Comparison of ENCODE assay signal across 8 cellular contexts in the genomic region with DNA sequence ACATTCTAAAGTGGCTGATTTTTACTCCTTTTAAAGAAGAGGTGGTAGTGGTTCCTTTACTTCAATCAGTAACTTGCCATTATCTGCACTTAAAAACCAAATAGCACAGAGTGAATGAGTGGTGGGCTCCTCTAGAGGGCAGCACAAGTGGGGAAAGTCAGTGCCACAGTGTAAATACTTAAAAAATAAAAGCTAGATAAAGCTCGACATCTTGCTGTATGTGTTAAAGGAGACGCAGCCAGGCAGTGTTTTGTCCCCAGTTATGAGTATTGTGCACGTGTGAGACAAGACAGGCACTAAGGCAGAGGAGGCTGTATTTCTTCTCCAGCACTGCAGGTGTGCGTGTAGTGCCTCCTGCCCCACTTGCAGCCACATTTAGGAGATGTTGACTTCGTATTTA. TPM values are rescaled to one million over a fixed set of nuclear protein-coding genes. Genes with fewer than 3 reads are reported as not detected.
DNase-seq lines count a peak whose midpoint lies in the region; ATAC-seq lines count a peak whose summit lies in the region.

No MANE protein-coding gene starts in this region.

- no peaks in the 10 kb centered on the region for H3K9me3 Mint-ChIP-seq in activated naive CD4-positive, alpha-beta T cell treated with anti-CD3 and anti-CD28 coated beads, Interleukin-2, amount 10 ng/mL, durations not matched to agents 7 days and 5 days

- peaks cover 6% of the 10 kb centered on the region for H3K4me1 Mint-ChIP-seq in activated naive CD4-positive, alpha-beta T cell treated with anti-CD3 and anti-CD28 coated beads, Interleukin-2, amount 10 ng/mL, durations not matched to agents 7 days and 5 days

- no peaks in the 10 kb centered on the region for H3K27me3 Mint-ChIP-seq in activated naive CD4-positive, alpha-beta T cell treated with anti-CD3 and anti-CD28 coated beads, Interleukin-2, amount 10 ng/mL, durations not matched to agents 7 days and 5 days

- ATAC-seq in GM19351 (IDR thresholded peaks at IDR 0.05; ENCODE audit: unreplicated experiment) (peak; percentile 91), aorta (ENCODE audit: low FRiP score) (peak; percentile 71), GM21529 (IDR thresholded peaks at IDR 0.05; ENCODE audit: unreplicated experiment) (no peak)

- CTCF ChIA-PET in activated naive CD4-positive, alpha-beta T cell treated with anti-CD3 and anti-CD28 coated beads, Interleukin-2, amount 10 ng/mL, durations not matched to agents 7 days and 5 days (lab: Charles Lee) = interaction anchor here (0.6 to 1.8 kb wide), 7 partner anchors 11 to 350 kb away, joined by 3 to 7 read pairs (median 3); no protein-coding TSS in a partner anchor

- no peaks in the 10 kb centered on the region for H3K9me3 ChIP-seq in aorta (ENCODE audit: control insufficient read depth, low read length)

- H3K4me3 ChIP-seq in aorta (ENCODE audit: low read length in 2 of 2) = no peak overlapping the region

- 42 to 46% methylated on average over 5 of the region's 5 CpGs for WGBS in aorta, 2 donors

- H3K4me1 ChIP-seq in aorta (ENCODE audit: control insufficient read depth in 1 of 2, insufficient read depth in 2 of 2, low read length in 2 of 2) = no peaks in the 10 kb centered on the region

- H3K4me3 Mint-ChIP-seq in activated naive CD4-positive, alpha-beta T cell treated with anti-CD3 and anti-CD28 coated beads, Interleukin-2, amount 10 ng/mL, durations not matched to agents 7 days and 5 days = no peak overlapping the region

- H3K27ac Mint-ChIP-seq in activated naive CD4-positive, alpha-beta T cell treated with anti-CD3 and anti-CD28 coated beads, Interleukin-2, amount 10 ng/mL, durations not matched to agents 7 days and 5 days = no peak overlapping the region

- H3K27ac ChIP-seq in aorta (ENCODE audit: low read depth in 1 of 2, low read length in 2 of 2) = no peak overlapping the region

- DNase-seq in DMS53 (lab: John Stamatoyannopoulos, UW) = peak; percentile 30
- peak; percentile 10 for DNase-seq in LoVo (ENCODE audit: low spot score)
- peak; percentile 42 for DNase-seq in activated naive CD4-positive, alpha-beta T cell treated with anti-CD3 and anti-CD28 coated beads, Interleukin-2, amount 10 ng/mL, durations not matched to agents 7 days and 5 days
- peak; percentile 54 for DNase-seq in islet precursor cell
- DNase-seq in aorta = no peak
- no peak for DNase-seq in SHP77 (lab: John Stamatoyannopoulos, UW)

- peaks cover 44% of the 10 kb centered on the region for H3K36me3 Mint-ChIP-seq in activated naive CD4-positive, alpha-beta T cell treated with anti-CD3 and anti-CD28 coated beads, Interleukin-2, amount 10 ng/mL, durations not matched to agents 7 days and 5 days

- intact Hi-C loops in aorta (cut with DNase I) = loop anchor here in 1 of 2 donors (10.0 kb wide), 1 partner anchor 352 kb away; no protein-coding TSS in a partner anchor

- H3K27me3 ChIP-seq in aorta (ENCODE audit: control insufficient read depth in 1 of 2, insufficient read depth in 2 of 2, low read length in 1 of 2) = no peaks in the 10 kb centered on the region

- peaks cover 4 to 11% of the 10 kb centered on the region in 2 donors for H3K36me3 ChIP-seq in aorta (ENCODE audit: control insufficient read depth in 1 of 2, insufficient read depth in 2 of 2, low read length in 1 of 2)

RNA-seq across cellular contexts. Expression of gene NAP1L5, which starts 24.6 kb away (rescaled TPM):
- 10 to 100 TPM in 1 of 2 donors, 1 to 10 TPM in 1; 9.5 to 11.2 TPM for total RNA-seq in aorta
- polyA plus RNA-seq in aorta = 10 to 100 TPM in 1 of 2 donors, 1 to 10 TPM in 1; 9.4 to 13.0 TPM

Comparison
In these comparisons a context has a peak if more than half of its experiments do, and no peak if none do; other contexts are left out.
1. DNase-seq: peak in DMS53 (single experiment), LoVo (single experiment), activated naive CD4-positive, alpha-beta T cell treated with anti-CD3 and anti-CD28 coated beads, Interleukin-2, amount 10 ng/mL, durations not matched to agents 7 days and 5 days (single experiment) and islet precursor cell (single experiment); none in aorta (0 of 2) and SHP77 (0 of 2).